In the genomic region with DNA sequence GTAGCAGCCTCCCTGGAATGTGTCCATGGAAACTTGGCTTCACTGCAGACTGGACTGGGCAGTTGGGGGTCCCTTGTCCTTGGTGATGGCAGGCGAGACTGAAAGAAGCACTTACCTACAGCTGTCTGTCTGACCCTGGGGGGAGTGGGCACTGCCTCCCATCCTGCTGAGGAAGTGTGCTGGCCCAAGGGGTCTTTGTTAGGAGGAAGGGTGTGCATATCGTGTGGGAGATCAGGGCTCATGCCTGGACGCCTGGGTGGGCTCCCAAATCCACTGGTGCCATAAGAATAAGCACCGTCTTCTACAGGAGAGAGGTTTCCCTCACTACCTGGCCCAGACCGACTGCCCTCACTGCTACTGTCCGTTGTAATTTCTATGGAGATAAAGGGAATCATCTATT, we compare ENCODE assay signal across 22 cellular contexts.
DNase-seq lines count a peak whose midpoint lies in the region; FAIRE-seq and TF ChIP-seq lines count a peak whose summit lies in the region.
"Had no signal": no experiment of that assay in that cellular context is flagged by ENCODE, and none has a peak within 500 bp of the region (broad histone marks: within the 10 kb centered on the region; RNA-seq: fewer than 3 reads in every experiment).

No MANE protein-coding gene starts in this region.

- CTCF ChIA-PET in H1 (lab: Charles Lee; ENCODE audit: partially characterized antibody): interaction anchor here (0.6 kb wide), 1 partner anchor 18 kb away, joined by 3 read pairs; no protein-coding TSS in a partner anchor
- CTCF ChIA-PET in Calu3 (lab: Charles Lee): interaction anchor here (0.7 kb wide), 1 partner anchor 14 kb away, joined by 3 read pairs; no protein-coding TSS in a partner anchor

- H3K18ac ChIP-seq in H1 (ENCODE audit: extremely low read depth, low read length): no peak overlapping the region

- intact Hi-C loops in Calu3 (cut with micrococcal nuclease; ENCODE audit: unreplicated experiment): no loop called here

- no peak overlapping the region for H4K5ac ChIP-seq in H1 (ENCODE audit: insufficient read length, low read depth, low read length)

- H2BK15ac ChIP-seq in H1 (ENCODE audit: low read length): no peak overlapping the region

- H3K23ac ChIP-seq in H1 (ENCODE audit: insufficient read length): no peak overlapping the region

- H3K4me3 Mint-ChIP-seq in Calu3 (ENCODE audit: low read depth, unreplicated experiment): no peak overlapping the region
- H3K4me3 Mint-ChIP-seq: B cell; CD4-positive, CD25-positive, alpha-beta regulatory T cell; CD8-positive, alpha-beta T cell; GM23338 had no signal

- DNase-seq in H1 (ENCODE audit: low read depth in 1 of 2, low spot score in 2 of 2) (no peak), islet precursor cell (peak; percentile 46), ureter (ENCODE audit: low spot score) (peak; percentile 28), Calu3 (no peak), ACHN (no peak)
- peak; percentile 6 for DNase-seq in stimulated activated CD8-positive, alpha-beta memory T cell treated with anti-CD3 and anti-CD28 coated beads, Interleukin-4, amount 100 ng/mL, for 48 hours
- no peak for DNase-seq in stimulated activated CD4-positive, alpha-beta T cell treated with anti-CD3 and anti-CD28 coated beads, Interleukin-4, amount 100 ng/mL, for 4 hours
- DNase-seq: Caco-2; CD4-positive, CD25-positive, alpha-beta regulatory T cell; DMS 273 treated with DMSO at 0.1 percent for 48 hours; DMS79; EL; GDM1; H7; HCEC 1CT had no signal

- H2BK120ac ChIP-seq in H1 (replicated peaks; ENCODE audit: low read depth, low read length): no peak overlapping the region

- H3K4ac ChIP-seq in H1 (replicated peaks; ENCODE audit: insufficient read length, low read depth, low read length): no peak overlapping the region

- no peaks in the 10 kb centered on the region for H3K36me3 ChIP-seq in H1 (ENCODE audit: control insufficient read depth in 2 of 4, insufficient read depth in 4 of 4, low read length in 3 of 4)
- H3K36me3 ChIP-seq: BLaER1 had no signal

- H3K27ac ChIP-seq in H1 (ENCODE audit: low read depth, low read length): no peak overlapping the region
- H3K27ac ChIP-seq: BLaER1, C4-2B had no signal

- H3K4me3 ChIP-seq in H1 (ENCODE audit: extremely low read depth in 1 of 4, insufficient read depth in 2 of 4, low read depth in 3 of 4, low read length in 4 of 4): no peak overlapping the region
- H3K4me3 ChIP-seq: BLaER1, GM12878, GM23338 had no signal

- no peak overlapping the region for H3K9ac ChIP-seq in H1 (replicated peaks in 1 of 4; ENCODE audit: extremely low read depth in 1 of 4, low read depth in 3 of 4, low read length in 3 of 4)
- H3K9ac ChIP-seq: BLaER1 had no signal

- peaks cover 0 to 2% (median 0%) of the 10 kb centered on the region in 4 experiments; a peak in 1 of 7 replicates for H3K4me1 ChIP-seq in H1 (replicated peaks in 1 of 4; ENCODE audit: control insufficient read depth in 3 of 4, insufficient read depth in 4 of 4, low read length in 3 of 4)
- H3K4me1 ChIP-seq: Caco-2 had no signal

- no peak for TF ChIP-seq POLR2A in H1 (IDR thresholded peaks at IDR 0.05; ENCODE audit: control extremely low read depth in 1 of 2, low read depth in 2 of 2, low read length in 2 of 2)

- no peak for TF ChIP-seq EP300 in H1 (IDR thresholded peaks at IDR 0.05; ENCODE audit: borderline replicate concordance in 1 of 2, low read depth in 2 of 2, low read length in 2 of 2)

- no peak overlapping the region for H2BK5ac ChIP-seq in H1 (ENCODE audit: low read depth, low read length)

- no peaks in the 10 kb centered on the region for H3K4me1 Mint-ChIP-seq in Calu3 (ENCODE audit: low read depth, unreplicated experiment)
- H3K4me1 Mint-ChIP-seq: B cell; CD4-positive, CD25-positive, alpha-beta regulatory T cell; GM23338 had no signal

- peaks cover 5% of the 10 kb centered on the region for H3K36me3 Mint-ChIP-seq in Calu3 (ENCODE audit: insufficient read depth, unreplicated experiment)
- H3K36me3 Mint-ChIP-seq: CD4-positive, CD25-positive, alpha-beta regulatory T cell; CD8-positive, alpha-beta T cell had no signal

- no peak overlapping the region for H2AK5ac ChIP-seq in H1 (ENCODE audit: low read depth, low read length)

- no peaks in the 10 kb centered on the region for H3K9me3 ChIP-seq in H1 (ENCODE audit: insufficient read depth in 2 of 2, low read depth in 1 of 2, low read length in 1 of 2)
- H3K9me3 ChIP-seq: BLaER1, Caco-2 had no signal

- H3K56ac ChIP-seq in H1 (replicated peaks; ENCODE audit: insufficient read length, low read depth, low read length): no peak overlapping the region

- no peak for TF ChIP-seq RAD21 in H1 (IDR thresholded peaks at IDR 0.05 in 1 of 2, conservative IDR thresholded peaks at IDR 0.05 in 1 of 2; ENCODE audit: low read depth in 2 of 2, low read length in 2 of 2)

- no peak overlapping the region for H3K4me2 ChIP-seq in H1 (ENCODE audit: insufficient read depth in 1 of 2, low read depth in 2 of 2, low read length in 2 of 2)
- H3K4me2 ChIP-seq: BLaER1, GM23338 had no signal

- no peaks in the 10 kb centered on the region for H3K79me2 ChIP-seq in H1 (ENCODE audit: control insufficient read depth in 1 of 2, insufficient read depth in 2 of 2, low read length in 2 of 2)

- no TSS peak for BruUV-seq in Calu3 (replicated peaks; lab: Mats Ljungman, UMichigan)

- in situ Hi-C loops in ACHN (cut with HindIII; ENCODE audit: low pct_ligation_motif_present, low pct_unique_long_range_greater_than_20kb, low sequenced_read_pairs): no loop called here

- H3K27me3 ChIP-seq in H1 (replicated peaks in 1 of 4; ENCODE audit: control insufficient read depth in 3 of 4, extremely low read depth in 1 of 4, insufficient read depth in 3 of 4, low read length in 3 of 4): no peaks in the 10 kb centered on the region
- H3K27me3 ChIP-seq: BLaER1 had no signal

- no peak overlapping the region for H4K8ac ChIP-seq in H1 (ENCODE audit: extremely low read depth, insufficient read depth, low read length)

- H3K9me3 Mint-ChIP-seq in Calu3 (ENCODE audit: low read depth, unreplicated experiment): peaks cover 8% of the 10 kb centered on the region
- H3K9me3 Mint-ChIP-seq: CD8-positive, alpha-beta T cell had no signal

- WGBS in H1 (ENCODE audit: extremely low coverage in 1 of 2, insufficient coverage in 1 of 2, insufficient read length in 1 of 2, insufficient replicate concordance in 2 of 2, low coverage in 1 of 2, low lambda C conversion rate in 2 of 2, missing lambda C conversion rate in 1 of 2), 2 experiments: 80% methylated on average over 4 of the region's 6 CpGs; no CpG with 5 or more reads in 1 of the 2 experiments

- H3K27me3 Mint-ChIP-seq in Calu3 (ENCODE audit: unreplicated experiment): no peaks in the 10 kb centered on the region
- H3K27me3 Mint-ChIP-seq: B cell; CD4-positive, CD25-positive, alpha-beta regulatory T cell had no signal

- FAIRE-seq in H1 (lab: Jason Lieb, UNC): no peak
- FAIRE-seq: D721Med, GM12878 had no signal

- H2BK12ac ChIP-seq in H1 (ENCODE audit: low read depth, low read length): 0 out of 2 replicates have a peak overlapping the region, but pooled peaks have one; percentile 55

- no peaks in the 10 kb centered on the region for H4K20me1 ChIP-seq in H1 (replicated peaks in 1 of 2; ENCODE audit: control insufficient read depth in 1 of 2, insufficient read depth in 2 of 2, low read length in 2 of 2)
- H4K20me1 ChIP-seq: BLaER1 had no signal

- H2AFZ ChIP-seq in H1 (ENCODE audit: low read length): no peak overlapping the region
- H2AFZ ChIP-seq: GM23338 had no signal

- H4K91ac ChIP-seq in H1 (replicated peaks; ENCODE audit: insufficient read length, low read length): no peak overlapping the region

- no peak overlapping the region for H3K27ac Mint-ChIP-seq in Calu3 (ENCODE audit: unreplicated experiment)
- H3K27ac Mint-ChIP-seq: B cell; CD4-positive, CD25-positive, alpha-beta regulatory T cell; CD8-positive, alpha-beta T cell; GM23338 had no signal

- H3K14ac ChIP-seq in H1 (ENCODE audit: insufficient read length): no peak overlapping the region

- no peak for TF ChIP-seq CTCF in H1 (IDR thresholded peaks at IDR 0.05; ENCODE audit: control extremely low read depth in 1 of 3, insufficient read depth in 1 of 3, low read depth in 1 of 3, low read length in 3 of 3)
- no peak for TF ChIP-seq CTCF in Calu3 (IDR thresholded peaks at IDR 0.05; ENCODE audit: unreplicated experiment)

- POLR2A ChIA-PET in H1 (lab: Charles Lee; ENCODE audit: partially characterized antibody): no interaction called here

- H2BK20ac ChIP-seq in H1 (ENCODE audit: low read length): no peak overlapping the region

- H3K23me2 ChIP-seq in H1 (ENCODE audit: low read depth, low read length): no peaks in the 10 kb centered on the region; the same call in 1 of the 2 replicates

- H3K79me1 ChIP-seq in H1 (ENCODE audit: low read depth, low read length): no peaks in the 10 kb centered on the region

TF ChIP-seq in H1, 55 proteins besides CTCF, POLR2A, EP300 and RAD21:
- TF ChIP-seq BACH1 (IDR thresholded peaks at IDR 0.05; ENCODE audit: low read length) (no peak), NRF1 (IDR thresholded peaks at IDR 0.05; ENCODE audit: low read depth, low read length) (no peak)

Comparison
In these comparisons a context has a peak if more than half of its experiments do, and no peak if none do; other contexts are left out.
1. DNase-seq: peak in islet precursor cell (single experiment), stimulated activated CD8-positive, alpha-beta memory T cell treated with anti-CD3 and anti-CD28 coated beads, Interleukin-4, amount 100 ng/mL, for 48 hours (single experiment) and ureter (single experiment); none in H1 (0 of 2), Calu3 (single experiment), stimulated activated CD4-positive, alpha-beta T cell treated with anti-CD3 and anti-CD28 coated beads, Interleukin-4, amount 100 ng/mL, for 4 hours (0 of 2) and ACHN (single experiment).